30 cellular contexts compared by ENCODE assay signal in genomic region chr12:79001404-79001803, GRCh38.
DNase-seq lines count a peak whose midpoint lies in the region; ATAC-seq and TF ChIP-seq lines count a peak whose summit lies in the region.
"Had no signal": no experiment of that assay in that cellular context is flagged by ENCODE, and none has a peak within 500 bp of the region (broad histone marks: within the 10 kb centered on the region; RNA-seq: fewer than 3 reads in every experiment).

No MANE protein-coding gene starts in this region.

- no peak overlapping the region; a peak in 1 of 4 replicates for H3K27ac ChIP-seq in SK-N-SH (ENCODE audit: low read depth in 2 of 2, low read length in 1 of 2)
- H3K27ac ChIP-seq: foreskin keratinocyte, hepatocyte, pancreas, stomach, thyroid gland, VCaP had no signal

- POLR2A ChIA-PET in SK-N-SH (lab: Yijun Ruan, JAX), result no interaction called here

- H3K36me3 Mint-ChIP-seq in T-helper 17 cell (ENCODE audit: low read depth), result no peaks in the 10 kb centered on the region
- H3K36me3 Mint-ChIP-seq: immature natural killer cell had no signal

- no peak overlapping the region for H3K4me3 Mint-ChIP-seq in T-helper 17 cell
- H3K4me3 Mint-ChIP-seq: activated T-cell treated with anti-CD3 and anti-CD28 coated beads, Interleukin-2, amount 50 U/mL, for 4 hours; dendritic cell treated with granulocyte-macrophage colony-stimulating factor and Interleukin-4, amounts not matched to agents 40 ng/mL and 50 ng/mL, for 4 days; endodermal cell; immature natural killer cell; nephron progenitor cell had no signal

- peaks cover 2 to 4% of the 10 kb centered on the region in 2 experiments; a peak in 3 of 4 replicates for H3K4me1 ChIP-seq in SK-N-SH (ENCODE audit: control insufficient read depth in 1 of 2, insufficient read depth in 2 of 2, low read depth in 1 of 2, low read length in 1 of 2)
- H3K4me1 ChIP-seq: foreskin keratinocyte, pancreas, stomach, thyroid gland had no signal

- H3K9me2 ChIP-seq in SK-N-SH, result no peaks in the 10 kb centered on the region

- CTCF ChIA-PET in SK-N-SH (lab: Yijun Ruan, JAX), result interaction anchor here (0.9 to 1.2 kb wide), 2 partner anchors 11 to 19 kb away, joined by 3 read pairs; no protein-coding TSS in a partner anchor

- no peaks in the 10 kb centered on the region for H3K27me3 ChIP-seq in SK-N-SH (ENCODE audit: insufficient read depth)
- H3K27me3 ChIP-seq: foreskin keratinocyte, hepatocyte, pancreas, stomach, thyroid gland had no signal

- H3K4me3 ChIP-seq in SK-N-SH (ENCODE audit: low read depth in 2 of 2, low read length in 1 of 2), result no peak overlapping the region
- H3K4me3 ChIP-seq: hepatocyte, K562, pancreas, stomach, thyroid gland had no signal

- no peaks in the 10 kb centered on the region for H3K79me2 ChIP-seq in SK-N-SH (ENCODE audit: insufficient read depth)
- H3K79me2 ChIP-seq: hepatocyte had no signal

- H3K4me1 Mint-ChIP-seq in T-helper 17 cell, result no peaks in the 10 kb centered on the region
- H3K4me1 Mint-ChIP-seq: endodermal cell, immature natural killer cell, nephron progenitor cell had no signal

- no peak overlapping the region for H3K27ac Mint-ChIP-seq in T-helper 17 cell
- H3K27ac Mint-ChIP-seq: dendritic cell treated with granulocyte-macrophage colony-stimulating factor and Interleukin-4, amounts not matched to agents 40 ng/mL and 50 ng/mL, for 4 days; endodermal cell; immature natural killer cell; nephron progenitor cell had no signal

- H3K27me3 Mint-ChIP-seq in T-helper 17 cell, result no peaks in the 10 kb centered on the region
- H3K27me3 Mint-ChIP-seq: dendritic cell treated with granulocyte-macrophage colony-stimulating factor and Interleukin-4, amounts not matched to agents 40 ng/mL and 50 ng/mL, for 4 days had no signal

- peaks cover 4 to 17% of the 10 kb centered on the region in 2 experiments for H3K36me3 ChIP-seq in SK-N-SH (replicated peaks in 1 of 2; ENCODE audit: control insufficient read depth in 1 of 2, insufficient read depth in 2 of 2, low read length in 1 of 2)
- H3K36me3 ChIP-seq: pancreas, stomach, thyroid gland had no signal

- 89% methylated on average over 2 of the region's 2 CpGs for WGBS in SK-N-SH (ENCODE audit: low lambda C conversion rate)

- DNase-seq in SK-N-SH (no peak), NCI-H187 treated with DMSO at 0.1 percent for 48 hours (lab: John Stamatoyannopoulos, UW) (peak; percentile 94), NCI-H69 (lab: John Stamatoyannopoulos, UW) (peak; percentile 75), T-helper 17 cell (no peak), germinal center (ENCODE audit: low spot score) (no peak), OCI-M1 (lab: John Stamatoyannopoulos, UW) (no peak)
- DNase-seq: activated CD4-positive, alpha-beta T cell treated with anti-CD3 and anti-CD28 coated beads for 48 hours; activated gamma-delta T cell treated with Interleukin-2 at 50 U/mL for 16 hours; activated T-cell treated with anti-CD3 and anti-CD28 coated beads, Interleukin-2, amount 50 U/mL, for 4 hours; endodermal cell; foreskin keratinocyte; immature natural killer cell; left colon; nephron progenitor cell; NK-92 treated with Interleukin-12 subunit alpha and Interleukin-12 subunit beta, amount 100 ng/mL, for 24 hours; pancreas; retina; Right ventricle myocardium superior; small intestine; stimulated activated CD4-positive, alpha-beta T cell treated with anti-CD3 and anti-CD28 coated beads, Interleukin-2, amount 100 ng/mL, for 24 hours; stomach; T-helper 9 cell; thyroid gland had no signal

- H3F3A ChIP-seq in SK-N-SH (replicated peaks; ENCODE audit: insufficient read depth), result no peaks in the 10 kb centered on the region

- no peaks in the 10 kb centered on the region for H3K9me3 ChIP-seq in SK-N-SH
- H3K9me3 ChIP-seq in T-helper 17 cell (ENCODE audit: control insufficient read depth, low read length, poor library complexity, severe bottlenecking), result no peaks in the 10 kb centered on the region
- H3K9me3 ChIP-seq: pancreas, stomach, thyroid gland had no signal

- no peak for TF ChIP-seq POLR2A in GM18505 (IDR thresholded peaks at IDR 0.05; ENCODE audit: borderline replicate concordance, extremely low read depth, insufficient read depth, insufficient read length)

- ATAC-seq in SK-N-SH treated with all-trans-retinoic acid at 6 μM for 48 hours (peak; percentile 37; the same call in 1 of the 3 replicates), T-helper 17 cell (no peak), GM18505 (IDR thresholded peaks at IDR 0.05; ENCODE audit: unreplicated experiment) (no peak)
- ATAC-seq: activated T-cell treated with anti-CD3 and anti-CD28 coated beads, Interleukin-2, amount 50 U/mL, for 4 hours; esophagus mucosa; foreskin keratinocyte; K562; left colon; pancreas had no signal

- no peaks in the 10 kb centered on the region for H4K20me1 ChIP-seq in SK-N-SH (ENCODE audit: insufficient read depth)

- no peak for TF ChIP-seq RAD21 in SK-N-SH (IDR thresholded peaks at IDR 0.05; ENCODE audit: low read length)

- no peak overlapping the region for H2AFZ ChIP-seq in SK-N-SH (ENCODE audit: low read depth)
- H2AFZ ChIP-seq: hepatocyte had no signal

- H3K9ac ChIP-seq in SK-N-SH, result no peak overlapping the region

- TF ChIP-seq EP300 in SK-N-SH (IDR thresholded peaks at IDR 0.05; ENCODE audit: borderline replicate concordance in 1 of 2, low read depth in 1 of 2, low read length in 1 of 2), result no peak

- no peak overlapping the region for H3K4me2 ChIP-seq in SK-N-SH
- H3K4me2 ChIP-seq: hepatocyte had no signal

- no peak for TF ChIP-seq CTCF in SK-N-SH (IDR thresholded peaks at IDR 0.05)

TF ChIP-seq in SK-N-SH treated with all-trans-retinoic acid at 6 μM for 48 hours, 23 proteins besides CTCF, POLR2A, EP300 and RAD21:
- TF ChIP-seq RARB (CRISPR knock-in tag; IDR thresholded peaks at IDR 0.05) (no peak), ZNF70 (CRISPR knock-in tag; IDR thresholded peaks at IDR 0.05) (no peak), TSHZ2 (CRISPR knock-in tag; IDR thresholded peaks at IDR 0.05) (no peak), BACH2 (CRISPR knock-in tag; IDR thresholded peaks at IDR 0.05; ENCODE audit: borderline replicate concordance) (no peak), OSR1 (CRISPR knock-in tag; IDR thresholded peaks at IDR 0.05) (no peak), ESRRG (CRISPR knock-in tag; IDR thresholded peaks at IDR 0.05) (no peak), ISL1 (CRISPR knock-in tag; IDR thresholded peaks at IDR 0.05) (peak; percentile 63), TCF4 (CRISPR knock-in tag; IDR thresholded peaks at IDR 0.05; ENCODE audit: borderline replicate concordance) (no peak)

TF ChIP-seq in SK-N-SH, 30 proteins besides CTCF, POLR2A, EP300 and RAD21:
- TF ChIP-seq SIN3A (IDR thresholded peaks at IDR 0.05; ENCODE audit: borderline replicate concordance, low read depth, low read length) (no peak), REST (IDR thresholded peaks at IDR 0.05; ENCODE audit: low read depth, low read length) (no peak), FOSL2 (IDR thresholded peaks at IDR 0.05; ENCODE audit: borderline replicate concordance, low read depth) (no peak), TCF12 (IDR thresholded peaks at IDR 0.05) (no peak), MAX (IDR thresholded peaks at IDR 0.05; ENCODE audit: low read depth) (no peak), FOXJ3 (CRISPR knock-in tag; IDR thresholded peaks at IDR 0.05) (no peak), ZBTB33 (IDR thresholded peaks at IDR 0.05; ENCODE audit: borderline replicate concordance, low read depth) (no peak), POLR2AphosphoS5 (IDR thresholded peaks at IDR 0.05; ENCODE audit: low read depth, low read length) (no peak), GABPA (IDR thresholded peaks at IDR 0.05; ENCODE audit: low read depth) (no peak), RCOR1 (IDR thresholded peaks at IDR 0.05; ENCODE audit: low read length) (no peak)

Comparison
In these comparisons a context has a peak if more than half of its experiments do, and no peak if none do; other contexts are left out.
1. DNase-seq: peak in NCI-H187 treated with DMSO at 0.1 percent for 48 hours (single experiment) and NCI-H69 (single experiment); none in SK-N-SH (single experiment), T-helper 17 cell (0 of 3), germinal center (single experiment) and OCI-M1 (single experiment).